In genomic region chr4:105707783-105708182, GRCh38 we compare ENCODE assay signal across 8 cellular contexts. TPM values are rescaled to one million over a fixed set of nuclear protein-coding genes. Genes with fewer than 3 reads are reported as not detected.
DNase-seq lines count a peak whose midpoint lies in the region; TF ChIP-seq lines count a peak whose summit lies in the region.

No MANE protein-coding gene starts in this region.

- H3K27ac Mint-ChIP-seq in activated naive CD4-positive, alpha-beta T cell treated with anti-CD3 and anti-CD28 coated beads for 36 hours = peak overlapping the region; percentile 91
- H3K27ac Mint-ChIP-seq in type B pancreatic cell = peak overlapping the region; percentile 98

- CTCF ChIA-PET in activated naive CD4-positive, alpha-beta T cell treated with anti-CD3 and anti-CD28 coated beads for 36 hours (lab: Charles Lee) = interaction anchor here (0.7 kb wide), 1 partner anchor 14 kb away, joined by 3 read pairs; no protein-coding TSS in a partner anchor

- H3K4me1 Mint-ChIP-seq in activated naive CD4-positive, alpha-beta T cell treated with anti-CD3 and anti-CD28 coated beads for 36 hours (ENCODE audit: low read depth) = peaks cover 26% of the 10 kb centered on the region
- H3K4me1 Mint-ChIP-seq in type B pancreatic cell (ENCODE audit: unreplicated experiment) = peaks cover 30% of the 10 kb centered on the region

- peak overlapping the region; percentile 92 for H3K4me3 ChIP-seq in brain microvascular endothelial cell (ENCODE audit: low read depth, low read length)

- no peak for TF ChIP-seq CTCF in brain microvascular endothelial cell (IDR thresholded peaks at IDR 0.05; ENCODE audit: low read depth, low read length, missing control alignments)
- no peak for TF ChIP-seq CTCF in type B pancreatic cell (conservative IDR thresholded peaks at IDR 0.05)

- H3K36me3 ChIP-seq in brain microvascular endothelial cell (replicated peaks) = no peaks in the 10 kb centered on the region

- H3K27me3 Mint-ChIP-seq in activated naive CD4-positive, alpha-beta T cell treated with anti-CD3 and anti-CD28 coated beads for 36 hours (ENCODE audit: low read depth) = no peaks in the 10 kb centered on the region
- no peaks in the 10 kb centered on the region for H3K27me3 Mint-ChIP-seq in type B pancreatic cell

- peaks cover 6% of the 10 kb centered on the region for H3K36me3 Mint-ChIP-seq in activated naive CD4-positive, alpha-beta T cell treated with anti-CD3 and anti-CD28 coated beads for 36 hours (ENCODE audit: low read depth)
- peaks cover 12% of the 10 kb centered on the region for H3K36me3 Mint-ChIP-seq in type B pancreatic cell

- H3K27me3 ChIP-seq in brain microvascular endothelial cell (replicated peaks) = no peaks in the 10 kb centered on the region

- no peak for DNase-seq in activated naive CD4-positive, alpha-beta T cell treated with anti-CD3 and anti-CD28 coated beads for 36 hours
- no peak for DNase-seq in activated naive CD4-positive, alpha-beta T cell treated with anti-CD3 and anti-CD28 coated beads, Interleukin-2, amount 50 U/mL, for 16 hours
- DNase-seq in brain microvascular endothelial cell (no peak), lung microvascular endothelial cell (ENCODE audit: low read depth in 2 of 2) (peak; percentile 5 to 30), type B pancreatic cell (ENCODE audit: extremely low spot score, unreplicated experiment) (no peak), activated gamma-delta T cell treated with Interleukin-2 at 50 U/mL for 16 hours (no peak), 8988T (no peak), GF-D8 (lab: John Stamatoyannopoulos, UW) (no peak)

- in situ Hi-C loops in brain microvascular endothelial cell (cut with HindIII; ENCODE audit: low pct_ligation_motif_present, low sequenced_read_pairs) = no loop called here

- intact Hi-C loops in activated naive CD4-positive, alpha-beta T cell treated with anti-CD3 and anti-CD28 coated beads for 36 hours (cut with micrococcal nuclease) = loop anchor here (1.0 to 10.0 kb wide), 5 partner anchors 234 to 648 kb away; partner anchors contain the start of genes AIMP1, TBCK and TET2

- H3K27ac ChIP-seq in brain microvascular endothelial cell = peak overlapping the region; percentile 61

- peak overlapping the region; percentile 98 for H3K4me3 Mint-ChIP-seq in activated naive CD4-positive, alpha-beta T cell treated with anti-CD3 and anti-CD28 coated beads for 36 hours
- H3K4me3 Mint-ChIP-seq in type B pancreatic cell = peak overlapping the region; percentile 99

- H3K9me3 Mint-ChIP-seq in activated naive CD4-positive, alpha-beta T cell treated with anti-CD3 and anti-CD28 coated beads for 36 hours = no peaks in the 10 kb centered on the region
- no peaks in the 10 kb centered on the region for H3K9me3 Mint-ChIP-seq in type B pancreatic cell

RNA-seq across cellular contexts. Expression of gene INTS12, which starts 0.7 kb away (rescaled TPM):
- total RNA-seq in activated naive CD4-positive, alpha-beta T cell treated with anti-CD3 and anti-CD28 coated beads for 36 hours = 10 to 100 TPM; 24.5 to 24.8 TPM
- total RNA-seq in lung microvascular endothelial cell (8.1 and 12.1 TPM in 2 replicates), type B pancreatic cell (ENCODE audit: low replicate concordance) (17.7 and 20.8 TPM in 2 replicates)

RNA-seq across cellular contexts. Expression of gene GSTCD, which starts 0.8 kb away (rescaled TPM):
- 10 to 100 TPM; 15.8 to 18.2 TPM for total RNA-seq in activated naive CD4-positive, alpha-beta T cell treated with anti-CD3 and anti-CD28 coated beads for 36 hours
- total RNA-seq in lung microvascular endothelial cell (5.4 and 5.9 TPM in 2 replicates), type B pancreatic cell (ENCODE audit: low replicate concordance) (14.5 and 23.3 TPM in 2 replicates)

Comparison
In these comparisons a context has a peak if more than half of its experiments do, and no peak if none do; other contexts are left out.
1. DNase-seq: peak in lung microvascular endothelial cell (2 of 2); none in activated naive CD4-positive, alpha-beta T cell treated with anti-CD3 and anti-CD28 coated beads for 36 hours (single experiment), activated naive CD4-positive, alpha-beta T cell treated with anti-CD3 and anti-CD28 coated beads, Interleukin-2, amount 50 U/mL, for 16 hours (single experiment), brain microvascular endothelial cell (single experiment), type B pancreatic cell (single experiment), activated gamma-delta T cell treated with Interleukin-2 at 50 U/mL for 16 hours (single experiment), 8988T (single experiment) and GF-D8 (single experiment).